Comparison of ENCODE assay signal across 31 cellular contexts in the genomic region with DNA sequence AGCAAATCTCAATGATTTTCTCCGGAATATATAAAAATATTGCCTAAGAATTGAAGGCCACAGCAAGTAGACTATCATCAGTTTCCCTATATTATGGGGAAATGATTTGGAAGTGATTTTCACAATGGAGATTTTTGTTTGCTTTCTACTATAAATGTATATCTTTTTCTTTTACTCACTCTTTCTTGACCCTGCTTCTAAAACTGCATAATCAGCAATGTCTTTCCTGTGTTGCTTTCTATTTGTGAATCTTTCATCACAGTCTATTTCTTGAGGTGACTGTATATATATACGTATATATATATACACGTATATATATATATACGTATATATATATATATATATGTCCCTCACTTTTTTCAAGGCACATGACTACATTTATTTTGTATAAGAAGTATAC.
"Had no signal": no experiment of that assay in that cellular context is flagged by ENCODE, and none has a peak within 500 bp of the region (broad histone marks: within the 10 kb centered on the region; RNA-seq: fewer than 3 reads in every experiment).

No MANE protein-coding gene starts in this region.

- H3K9me3 Mint-ChIP-seq: neural progenitor cell, type B pancreatic cell had no signal

- H3K4me3 ChIP-seq: neural progenitor cell, ovary, psoas muscle, skin epidermis, smooth muscle cell, spleen, suprapubic skin, testis, tibial artery, transverse colon, upper lobe of right lung, uterus had no signal

- H3K36me3 ChIP-seq: neural progenitor cell, ovary, spleen, suprapubic skin, tibial artery, transverse colon, upper lobe of right lung, uterus had no signal

- H3K4me1 ChIP-seq: neural progenitor cell, parathyroid adenoma, psoas muscle, spleen, suprapubic skin, testis, tibial artery, transverse colon, upper lobe of right lung, uterus had no signal

- H3K27me3 Mint-ChIP-seq: progenitor cell of endocrine pancreas; stimulated activated memory B cell treated with anti-CD40 and anti-IgM and Interleukin-4, amounts not matched to agents 10 μg/mL and 1 μg/mL and 100 μg/mL, for 72 hours; stimulated activated naive CD8-positive, alpha-beta T cell treated with anti-CD3 and anti-CD28 coated beads, Interleukin-15, amount 100 ng/mL, for 72 hours; type B pancreatic cell had no signal

- H3K4me3 Mint-ChIP-seq: natural killer cell; nephron; neural progenitor cell; stimulated activated memory B cell treated with anti-CD40 and anti-IgM and Interleukin-4, amounts not matched to agents 10 μg/mL and 1 μg/mL and 100 μg/mL, for 72 hours; stimulated activated naive CD8-positive, alpha-beta T cell treated with anti-CD3 and anti-CD28 coated beads, Interleukin-15, amount 100 ng/mL, for 72 hours; type B pancreatic cell had no signal

- H3K4me2 ChIP-seq: neural progenitor cell, smooth muscle cell had no signal

- H3K9ac ChIP-seq: neural progenitor cell, parathyroid adenoma had no signal

- DNase-seq: natural killer cell; occipital lobe; ovary; posterior cingulate gyrus; psoas muscle; right cardiac atrium; spleen; stimulated activated CD4-positive, alpha-beta T cell treated with anti-CD3 and anti-CD28 coated beads, Interleukin-12 subunit alpha, Interleukin-12 subunit beta, amount 100 ng/mL, for 4 hours; stimulated activated CD4-positive, alpha-beta T cell treated with anti-CD3 and anti-CD28 coated beads, Interleukin-1b, Interleukin-23, amount 100 ng/mL, for 48 hours; stimulated activated CD4-positive, alpha-beta T cell treated with anti-CD3 and anti-CD28 coated beads, Interleukin-4, amount 100 ng/mL, for 1 hour; stimulated activated CD4-positive, alpha-beta T cell treated with anti-CD3 and anti-CD28 coated beads, Interleukin-4, amount 100 ng/mL, for 4 hours; stimulated activated CD8-positive, alpha-beta memory T cell treated with anti-CD3 and anti-CD28 coated beads, Interleukin-4, amount 100 ng/mL, for 48 hours; stimulated activated naive CD4-positive, alpha-beta T cell; stimulated activated naive CD8-positive, alpha-beta T cell treated with anti-CD3 and anti-CD28 coated beads, Interleukin-15, amount 100 ng/mL, for 72 hours; stimulated activated naive CD8-positive, alpha-beta T cell treated with anti-CD3 and anti-CD28 coated beads, Interleukin-15, Interleukin-2, amounts not matched to agents 100 U/mL and 50 U/mL, for 24 hours; substantia nigra; testis; tibial artery; transverse colon; upper lobe of right lung; uterus had no signal

- H3K9me3 ChIP-seq: ovary, psoas muscle, suprapubic skin, testis, tibial artery, transverse colon, upper lobe of right lung, uterus had no signal

- H3K27me3 ChIP-seq: neural progenitor cell, ovary, spleen, suprapubic skin, testis, tibial artery, transverse colon, upper lobe of right lung, uterus had no signal

- H3K4me1 Mint-ChIP-seq: natural killer cell; neural progenitor cell; stimulated activated memory B cell treated with anti-CD40 and anti-IgM and Interleukin-4, amounts not matched to agents 10 μg/mL and 1 μg/mL and 100 μg/mL, for 72 hours; stimulated activated naive CD8-positive, alpha-beta T cell treated with anti-CD3 and anti-CD28 coated beads, Interleukin-15, amount 100 ng/mL, for 72 hours had no signal

- H3K27ac ChIP-seq: neural progenitor cell, ovary, parathyroid adenoma, psoas muscle, skin epidermis, spleen, suprapubic skin, testis, tibial artery, transverse colon, upper lobe of right lung, uterus had no signal

- H3K36me3 Mint-ChIP-seq: natural killer cell; neural progenitor cell; stimulated activated memory B cell treated with anti-CD40 and anti-IgM and Interleukin-4, amounts not matched to agents 10 μg/mL and 1 μg/mL and 100 μg/mL, for 72 hours; type B pancreatic cell had no signal

- H3K27ac Mint-ChIP-seq: natural killer cell; neural progenitor cell; progenitor cell of endocrine pancreas; stimulated activated memory B cell treated with anti-CD40 and anti-IgM and Interleukin-4, amounts not matched to agents 10 μg/mL and 1 μg/mL and 100 μg/mL, for 72 hours; stimulated activated naive CD8-positive, alpha-beta T cell treated with anti-CD3 and anti-CD28 coated beads, Interleukin-15, amount 100 ng/mL, for 72 hours; type B pancreatic cell had no signal

- ATAC-seq: natural killer cell; psoas muscle; right cardiac atrium; sciatic nerve; stimulated activated memory B cell treated with anti-CD40 and anti-IgM and Interleukin-4, amounts not matched to agents 10 μg/mL and 1 μg/mL and 100 μg/mL, for 72 hours; stimulated activated naive CD8-positive, alpha-beta T cell treated with anti-CD3 and anti-CD28 coated beads, Interleukin-15, amount 100 ng/mL, for 72 hours; stimulated activated naive CD8-positive, alpha-beta T cell treated with anti-CD3 and anti-CD28 coated beads, Interleukin-15, Interleukin-2, amounts not matched to agents 100 U/mL and 50 U/mL, for 24 hours; upper lobe of right lung had no signal

- H2AFZ ChIP-seq: parathyroid adenoma had no signal

- H3K79me2 ChIP-seq: parathyroid adenoma had no signal
